In the genomic region with DNA sequence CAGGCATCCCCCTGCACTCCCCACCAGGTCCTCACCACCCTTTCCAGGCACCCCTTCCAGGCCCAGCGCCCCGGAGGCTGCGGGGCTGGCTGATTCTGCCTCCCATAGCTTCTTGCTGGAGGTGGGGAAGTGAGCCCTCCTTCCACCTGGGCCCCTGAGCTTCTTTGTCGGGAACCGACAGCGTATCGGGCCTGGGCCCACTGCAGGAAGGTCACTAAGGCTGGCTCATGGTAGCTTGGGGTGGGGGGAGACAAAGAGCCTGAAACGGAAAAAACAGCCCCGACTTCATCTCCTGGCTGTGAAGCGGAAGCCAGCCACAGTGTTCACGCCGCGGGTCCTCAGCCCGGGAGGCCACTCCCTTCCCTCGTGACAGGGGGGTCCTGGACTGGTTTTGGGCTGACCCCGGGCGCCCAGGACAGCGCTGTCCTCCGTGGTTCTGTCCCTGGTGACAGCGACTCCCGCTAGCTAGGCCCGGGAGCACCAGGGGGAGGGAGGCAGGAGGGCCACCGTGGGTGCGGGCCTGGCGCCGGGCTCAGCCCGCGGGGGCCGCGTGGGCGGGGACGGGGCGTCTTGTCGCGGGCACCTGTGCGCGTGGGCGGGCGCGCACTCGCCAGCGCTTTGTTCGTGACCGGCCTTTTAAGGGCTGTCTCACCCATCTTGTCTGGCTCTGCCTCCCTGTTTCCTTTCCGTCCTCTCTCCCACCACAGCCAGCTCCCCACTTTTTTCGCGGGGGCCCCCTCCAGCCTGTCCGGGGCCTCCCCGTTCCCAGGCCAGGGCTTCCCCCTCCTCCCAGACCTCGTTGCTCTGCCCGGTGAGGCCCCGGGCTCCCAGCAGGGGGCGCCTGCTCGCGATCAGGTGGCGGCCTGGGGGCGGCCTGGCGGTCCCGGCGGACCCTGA, we compare ENCODE assay signal across 8 cellular contexts.
DNase-seq lines count a peak whose midpoint lies in the region; ATAC-seq and TF ChIP-seq lines count a peak whose summit lies in the region.

No MANE protein-coding gene starts in this region.

- H3K4me3 ChIP-seq in SK-N-SH (ENCODE audit: low read depth in 2 of 2, low read length in 1 of 2) (no peak overlapping the region; a peak in 1 of 4 replicates), mammary epithelial cell (replicated peaks in 1 of 3; ENCODE audit: insufficient read depth in 1 of 3, low read depth in 2 of 3, low read length in 3 of 3) (no peak overlapping the region)

- H3K79me2 ChIP-seq in SK-N-SH (ENCODE audit: insufficient read depth) (no peaks in the 10 kb centered on the region), mammary epithelial cell (ENCODE audit: insufficient read depth, low read length) (no peaks in the 10 kb centered on the region)

- H4K20me1 ChIP-seq in SK-N-SH (ENCODE audit: insufficient read depth) (no peaks in the 10 kb centered on the region), mammary epithelial cell (ENCODE audit: insufficient read depth, low read length) (no peaks in the 10 kb centered on the region)

- no peaks in the 10 kb centered on the region for H3K9me2 ChIP-seq in SK-N-SH

- CTCF ChIA-PET in SK-N-SH (lab: Yijun Ruan, JAX): interaction anchor here (0.7 to 2.5 kb wide), 11 partner anchors 9 to 528 kb away, joined by 3 to 22 read pairs (median 3); no protein-coding TSS in a partner anchor
- CTCF ChIA-PET in activated B cell treated with CpG ODN at 0.5 μM for 24 hours (lab: Charles Lee): interaction anchor here (0.6 to 3.7 kb wide), 6 partner anchors 13 to 290 kb away, joined by 3 to 20 read pairs (median 7); no protein-coding TSS in a partner anchor
- CTCF ChIA-PET in mammary epithelial cell (lab: Charles Lee; ENCODE audit: low non-redundant PET): no interaction called here

- H3K9ac ChIP-seq in SK-N-SH (no peak overlapping the region), mammary epithelial cell (ENCODE audit: insufficient read depth, low read length) (no peak overlapping the region)

- H3K9me3 Mint-ChIP-seq in activated B cell treated with CpG ODN at 0.5 μM for 24 hours: no peaks in the 10 kb centered on the region

- intact Hi-C loops in activated B cell treated with CpG ODN at 0.5 μM for 24 hours (cut with micrococcal nuclease): loop anchor here (1.0 to 10.0 kb wide), 6 partner anchors 65 to 1070 kb away; a partner anchor contains a TSS
- intact Hi-C loops in mammary epithelial cell (cut with micrococcal nuclease): no loop called here

- ATAC-seq in SK-N-SH treated with all-trans-retinoic acid at 6 μM for 48 hours (no peak), activated B cell treated with CpG ODN at 0.5 μM for 24 hours (ENCODE audit: low read depth) (peak; percentile 13), GM19328 (IDR thresholded peaks at IDR 0.05; ENCODE audit: unreplicated experiment) (no peak)

- H2AFZ ChIP-seq in SK-N-SH (ENCODE audit: low read depth) (no peak overlapping the region), mammary epithelial cell (ENCODE audit: low read depth, low read length) (no peak overlapping the region)

- no TSS peak for BruUV-seq in mammary epithelial cell (replicated peaks; lab: Mats Ljungman, UMichigan)

- 93% methylated on average over 52 of the region's 60 CpGs for WGBS in SK-N-SH (ENCODE audit: low lambda C conversion rate)
- WGBS in mammary epithelial cell (ENCODE audit: low coverage, missing lambda C conversion rate): 57% methylated on average over 26 of the region's 60 CpGs

- TF ChIP-seq CTCF in SK-N-SH (IDR thresholded peaks at IDR 0.05): peak; percentile 51
- no peak for TF ChIP-seq CTCF in activated B cell treated with CpG ODN at 0.5 μM for 24 hours (IDR thresholded peaks at IDR 0.05)
- peak; percentile 20 to 49 for TF ChIP-seq CTCF in mammary epithelial cell (conservative IDR thresholded peaks at IDR 0.05 in 1 of 2, IDR thresholded peaks at IDR 0.05 in 1 of 2; ENCODE audit: extremely low read depth in 1 of 2, insufficient read depth in 1 of 2, low read depth in 1 of 2, low read length in 2 of 2)

- H3F3A ChIP-seq in SK-N-SH (replicated peaks; ENCODE audit: insufficient read depth): peaks cover 3% of the 10 kb centered on the region

- H3K4me2 ChIP-seq in SK-N-SH: no peak overlapping the region
- H3K4me2 ChIP-seq in mammary epithelial cell (ENCODE audit: insufficient read depth, low read depth, low read length): peak overlapping the region; percentile 32

- H3K27me3 Mint-ChIP-seq in activated B cell treated with CpG ODN at 0.5 μM for 24 hours: no peaks in the 10 kb centered on the region

- H3K4me1 ChIP-seq in SK-N-SH (ENCODE audit: control insufficient read depth in 1 of 2, insufficient read depth in 2 of 2, low read depth in 1 of 2, low read length in 1 of 2) (peaks cover 0 to 23% of the 10 kb centered on the region in 2 experiments; a peak in 2 of 4 replicates), mammary epithelial cell (ENCODE audit: insufficient read depth, low read length) (peaks cover 26% of the 10 kb centered on the region)

- in situ Hi-C loops in mammary epithelial cell (cut with MboI; ENCODE audit: low sequenced_read_pairs in 2 of 2): no loop called here

- peaks cover 24% of the 10 kb centered on the region for H3K36me3 Mint-ChIP-seq in activated B cell treated with CpG ODN at 0.5 μM for 24 hours (ENCODE audit: low read depth)

- peaks cover 88% of the 10 kb centered on the region for H3K4me1 Mint-ChIP-seq in activated B cell treated with CpG ODN at 0.5 μM for 24 hours

- H3K36me3 ChIP-seq in SK-N-SH (replicated peaks in 1 of 2; ENCODE audit: control insufficient read depth in 1 of 2, insufficient read depth in 2 of 2, low read length in 1 of 2): peaks cover 3 to 40% of the 10 kb centered on the region in 2 experiments
- H3K36me3 ChIP-seq in mammary epithelial cell (ENCODE audit: insufficient read depth, low read length): no peaks in the 10 kb centered on the region

- no peaks in the 10 kb centered on the region for H3K27me3 ChIP-seq in SK-N-SH (ENCODE audit: insufficient read depth)
- no peaks in the 10 kb centered on the region for H3K27me3 ChIP-seq in mammary epithelial cell (ENCODE audit: insufficient read depth, low read length)

- dilution Hi-C loops in mammary epithelial cell (cut with HindIII; ENCODE audit: low sequenced_read_pairs): no loop called here

- TF ChIP-seq RAD21 in SK-N-SH (IDR thresholded peaks at IDR 0.05; ENCODE audit: low read length): no peak

- peak overlapping the region; percentile 76 for H3K27ac Mint-ChIP-seq in activated B cell treated with CpG ODN at 0.5 μM for 24 hours

- no peak overlapping the region; a peak in 1 of 4 replicates for H3K27ac ChIP-seq in SK-N-SH (ENCODE audit: low read depth in 2 of 2, low read length in 1 of 2)
- no peak overlapping the region for H3K27ac ChIP-seq in mammary epithelial cell (ENCODE audit: insufficient read depth, low read depth, low read length)

- peak overlapping the region; percentile 67 for H3K4me3 Mint-ChIP-seq in activated B cell treated with CpG ODN at 0.5 μM for 24 hours

- TF ChIP-seq EP300 in SK-N-SH (IDR thresholded peaks at IDR 0.05; ENCODE audit: borderline replicate concordance in 1 of 2, low read depth in 1 of 2, low read length in 1 of 2): no peak

- DNase-seq in SK-N-SH: peak; percentile 86
- peak; percentile 70 for DNase-seq in activated B cell treated with CpG ODN at 0.5 μM for 24 hours
- DNase-seq in mammary epithelial cell: no peak
- peak; percentile 43 for DNase-seq in kidney tubule cell (ENCODE audit: low spot score)
- peak; percentile 62 for DNase-seq in stimulated activated CD4-positive, alpha-beta T cell treated with anti-CD3 and anti-CD28 coated beads, Interleukin-2, amount 100 ng/mL, for 4 hours (ENCODE audit: low read depth)
- DNase-seq in COLO668 (lab: John Stamatoyannopoulos, UW; ENCODE audit: unreplicated experiment): no peak

- no peaks in the 10 kb centered on the region for H3K9me3 ChIP-seq in SK-N-SH
- H3K9me3 ChIP-seq in mammary epithelial cell (replicated peaks; ENCODE audit: insufficient read depth, low read length): no peaks in the 10 kb centered on the region

- POLR2A ChIA-PET in SK-N-SH (lab: Yijun Ruan, JAX): interaction anchor here (0.9 to 1.7 kb wide), 2 partner anchors 8 to 25 kb away, joined by 3 to 5 read pairs; no protein-coding TSS in a partner anchor
- POLR2A ChIA-PET in activated B cell treated with CpG ODN at 0.5 μM for 24 hours (lab: Charles Lee): interaction anchor here (0.6 to 2.0 kb wide), 8 partner anchors 25 to 483 kb away, joined by 3 to 9 read pairs (median 5); a partner anchor contains a TSS

TF ChIP-seq in SK-N-SH, 30 proteins besides CTCF, POLR2A, EP300 and RAD21:
- TF ChIP-seq SMC3 (IDR thresholded peaks at IDR 0.05; ENCODE audit: low read depth, low read length): peak; percentile 3; the same call in 1 of the 2 replicates
- no peak for TF ChIP-seq TAF1 (IDR thresholded peaks at IDR 0.05; ENCODE audit: borderline replicate concordance, low read depth, low read length)

TF ChIP-seq in SK-N-SH treated with all-trans-retinoic acid at 6 μM for 48 hours, 23 proteins besides CTCF, POLR2A, EP300 and RAD21 (continues in another document):
- no peak for TF ChIP-seq TCF4 (CRISPR knock-in tag; IDR thresholded peaks at IDR 0.05; ENCODE audit: borderline replicate concordance)
- TF ChIP-seq, protein P1, sequence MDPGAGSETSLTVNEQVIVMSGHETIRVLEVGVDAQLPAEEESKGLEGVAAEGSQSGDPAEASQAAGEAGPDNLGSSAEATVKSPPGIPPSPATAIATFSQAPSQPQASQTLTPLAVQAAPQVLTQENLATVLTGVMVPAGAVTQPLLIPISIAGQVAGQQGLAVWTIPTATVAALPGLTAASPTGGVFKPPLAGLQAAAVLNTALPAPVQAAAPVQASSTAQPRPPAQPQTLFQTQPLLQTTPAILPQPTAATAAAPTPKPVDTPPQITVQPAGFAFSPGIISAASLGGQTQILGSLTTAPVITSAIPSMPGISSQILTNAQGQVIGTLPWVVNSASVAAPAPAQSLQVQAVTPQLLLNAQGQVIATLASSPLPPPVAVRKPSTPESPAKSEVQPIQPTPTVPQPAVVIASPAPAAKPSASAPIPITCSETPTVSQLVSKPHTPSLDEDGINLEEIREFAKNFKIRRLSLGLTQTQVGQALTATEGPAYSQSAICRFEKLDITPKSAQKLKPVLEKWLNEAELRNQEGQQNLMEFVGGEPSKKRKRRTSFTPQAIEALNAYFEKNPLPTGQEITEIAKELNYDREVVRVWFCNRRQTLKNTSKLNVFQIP (CRISPR knock-in tag; IDR thresholded peaks at IDR 0.05; ENCODE audit: borderline replicate concordance, low read depth): no peak
- TF ChIP-seq SNAI2 (CRISPR knock-in tag; IDR thresholded peaks at IDR 0.05): no peak

Comparison
In these comparisons a context has a peak if more than half of its experiments do, and no peak if none do; other contexts are left out.
1. DNase-seq: peak in SK-N-SH (single experiment), activated B cell treated with CpG ODN at 0.5 μM for 24 hours (single experiment), kidney tubule cell (single experiment) and stimulated activated CD4-positive, alpha-beta T cell treated with anti-CD3 and anti-CD28 coated beads, Interleukin-2, amount 100 ng/mL, for 4 hours (single experiment); none in mammary epithelial cell (single experiment) and COLO668 (single experiment).